9 cellular contexts compared by ENCODE assay signal in genomic region chr2:208570066-208570465, GRCh38.
"Had no signal": no experiment of that assay in that cellular context is flagged by ENCODE, and none has a peak within 500 bp of the region (broad histone marks: within the 10 kb centered on the region; RNA-seq: fewer than 3 reads in every experiment).

No MANE protein-coding gene starts in this region.

- FAIRE-seq: H1, H54, HepG2 had no signal

- H3K27me3 Mint-ChIP-seq: IgD-negative memory B cell had no signal

- H3K36me3 Mint-ChIP-seq: IgD-negative memory B cell had no signal

- H3K27ac Mint-ChIP-seq: GM23338, H9, HFFc6, IgD-negative memory B cell had no signal

- H3K4me2 ChIP-seq: GM23338 had no signal

- H3K4me3 Mint-ChIP-seq: GM23338, H9, HFFc6, IgD-negative memory B cell had no signal

- DNase-seq: H9, HCEC 1CT, HFFc6 had no signal

- H3K4me1 Mint-ChIP-seq: IgD-negative memory B cell had no signal

- H3K27ac ChIP-seq: HL-60 had no signal

- H3K9me3 Mint-ChIP-seq: GM23338, H9, IgD-negative memory B cell had no signal

- H3K4me3 ChIP-seq: GM23338 had no signal

- H2AFZ ChIP-seq: GM23338 had no signal
